In genomic region chr7:125088555-125088954, GRCh38 we compare ENCODE assay signal across 20 cellular contexts.
"Had no signal": no experiment of that assay in that cellular context is flagged by ENCODE, and none has a peak within 500 bp of the region (broad histone marks: within the 10 kb centered on the region; RNA-seq: fewer than 3 reads in every experiment).

No MANE protein-coding gene starts in this region.

- H3K9me3 Mint-ChIP-seq: T-cell had no signal

- H3K9me3 ChIP-seq: MG63, SK-N-SH had no signal

- H3K36me3 ChIP-seq: MG63 had no signal

- ATAC-seq: T-cell had no signal

- H3K27ac ChIP-seq: HL-60, RWPE1 had no signal

- H3K36me3 Mint-ChIP-seq: T-cell had no signal

- H3K27ac Mint-ChIP-seq: T-cell had no signal

- H3K4me1 Mint-ChIP-seq: T-cell had no signal

- H3K27me3 ChIP-seq: MG63 had no signal

- H3K4me3 Mint-ChIP-seq: T-cell had no signal

- DNase-seq: KBM-7, MG63, NCI-H1092 treated with DMSO at 0.1 percent for 48 hours, NCI-H1436, NCI-H187, NCI-H2029, NCI-H2081 treated with DMSO at 0.1 percent for 48 hours, NCI-H2171, NCI-H226, NCI-H446, NCI-H510A, NCI-H524 treated with DMSO at 0.1 percent for 48 hours, NCI-H69, NCI-H774, SHP77, SK-N-SH, SW 1271, T-cell had no signal

- H3K4me3 ChIP-seq: MG63 had no signal

- H3K27me3 Mint-ChIP-seq: T-cell had no signal
